Comparison of ENCODE assay signal across 9 cellular contexts in the genomic region with DNA sequence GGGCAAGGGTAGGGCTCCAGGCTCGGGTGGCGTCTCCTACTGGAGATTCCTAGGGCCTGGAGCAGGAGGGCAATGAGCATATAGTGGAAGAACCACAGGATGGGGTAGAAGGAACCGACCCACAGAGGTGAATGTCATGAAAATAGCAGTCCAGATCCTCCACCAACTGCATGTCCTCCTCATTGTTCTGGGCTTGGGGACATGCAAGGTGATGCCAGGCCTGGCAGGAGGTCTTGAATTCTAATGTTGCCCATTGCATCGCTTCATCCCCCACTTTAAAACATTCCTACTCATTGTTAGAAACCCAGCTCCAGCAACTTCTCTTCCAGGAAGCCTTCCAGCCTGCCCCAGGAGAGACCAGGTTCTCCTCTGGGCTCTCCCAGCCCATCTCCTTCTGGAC. TPM values are rescaled to one million over a fixed set of nuclear protein-coding genes. Genes with fewer than 3 reads are reported as not detected.
"Had no signal": no experiment of that assay in that cellular context is flagged by ENCODE, and none has a peak within 500 bp of the region (broad histone marks: within the 10 kb centered on the region; RNA-seq: fewer than 3 reads in every experiment).

No MANE protein-coding gene starts in this region.

- FAIRE-seq: HepG2 had no signal

- H3K27me3 Mint-ChIP-seq: IgD-negative memory B cell had no signal

- H3K27ac ChIP-seq: GM23248, HL-60 had no signal

- H3K4me3 Mint-ChIP-seq: HFFc6, IgD-negative memory B cell had no signal

- DNase-seq: GM23248, GOT3, H7, HFFc6 had no signal

- H3K27ac Mint-ChIP-seq: HFFc6, IgD-negative memory B cell had no signal

RNA-seq across cellular contexts. Expression of a gene that starts 49.4 kb away (rescaled TPM):
- total RNA-seq: GM23248, H4, H7, HepG2, HFFc6, HT1080 had no signal
- polyA plus RNA-seq: GM23248, HepG2, IgD-negative memory B cell had no signal
